1 cellular context compared by ENCODE assay signal in genomic region chr11:117179048-117179999, GRCh38.
TF ChIP-seq lines count a peak whose summit lies in the region.

No MANE protein-coding gene starts in this region.

TF ChIP-seq in HepG2, 621 proteins besides CTCF, POLR2A, EP300 and RAD21 (continues in another document):
- TF ChIP-seq, protein P1, sequence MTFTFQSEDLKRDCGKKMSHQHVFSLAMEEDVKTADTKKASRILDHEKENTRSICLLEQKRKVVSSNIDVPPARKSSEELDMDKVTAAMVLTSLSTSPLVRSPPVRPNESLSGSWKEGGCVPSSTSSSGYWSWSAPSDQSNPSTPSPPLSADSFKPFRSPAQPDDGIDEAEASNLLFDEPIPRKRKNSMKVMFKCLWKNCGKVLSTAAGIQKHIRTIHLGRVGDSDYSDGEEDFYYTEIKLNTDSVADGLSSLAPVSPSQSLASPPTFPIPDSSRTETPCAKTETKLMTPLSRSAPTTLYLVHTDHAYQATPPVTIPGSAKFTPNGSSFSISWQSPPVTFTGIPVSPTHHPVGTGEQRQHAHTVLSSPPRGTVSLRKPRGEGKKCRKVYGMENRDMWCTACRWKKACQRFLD (CRISPR knock-in tag; IDR thresholded peaks at IDR 0.05; ENCODE audit: borderline replicate concordance) = no peak
- TF ChIP-seq SP2 (CRISPR knock-in tag; IDR thresholded peaks at IDR 0.05) (no peak), BRD4 (CRISPR knock-in tag; IDR thresholded peaks at IDR 0.05) (no peak), ZFY (CRISPR knock-in tag; IDR thresholded peaks at IDR 0.05) (peak; percentile 34; the same call in 1 of the 2 replicates), ZFYVE20 (CRISPR knock-in tag; IDR thresholded peaks at IDR 0.05; ENCODE audit: borderline replicate concordance, low read depth) (no peak), REPIN1 (CRISPR knock-in tag; IDR thresholded peaks at IDR 0.05; ENCODE audit: borderline replicate concordance, low read depth) (no peak), ADNP (CRISPR knock-in tag; IDR thresholded peaks at IDR 0.05) (no peak), LCORL (IDR thresholded peaks at IDR 0.05) (no peak), LCORL (CRISPR knock-in tag; IDR thresholded peaks at IDR 0.05) (no peak), STAT5B (CRISPR knock-in tag; IDR thresholded peaks at IDR 0.05) (no peak), FOXK2 (IDR thresholded peaks at IDR 0.05) (no peak), ZBTB43 (CRISPR knock-in tag; conservative IDR thresholded peaks at IDR 0.05) (no peak), THAP9 (CRISPR knock-in tag; IDR thresholded peaks at IDR 0.05; ENCODE audit: borderline replicate concordance) (peak; percentile 12; the same call in 1 of the 2 replicates), ZFP82 (CRISPR knock-in tag; IDR thresholded peaks at IDR 0.05; ENCODE audit: borderline replicate concordance) (no peak), ZBTB46 (CRISPR knock-in tag; IDR thresholded peaks at IDR 0.05; ENCODE audit: borderline replicate concordance) (no peak), MAFG (CRISPR knock-in tag; IDR thresholded peaks at IDR 0.05) (no peak), PAF1 (CRISPR knock-in tag; IDR thresholded peaks at IDR 0.05) (no peak), ZNF451 (CRISPR knock-in tag; IDR thresholded peaks at IDR 0.05) (no peak), ZBTB4 (CRISPR knock-in tag; IDR thresholded peaks at IDR 0.05; ENCODE audit: borderline replicate concordance) (no peak), ZNF335 (CRISPR knock-in tag; IDR thresholded peaks at IDR 0.05) (no peak), ZNF879 (CRISPR knock-in tag; IDR thresholded peaks at IDR 0.05) (no peak), ZMYM2 (CRISPR knock-in tag; IDR thresholded peaks at IDR 0.05) (no peak), GFI1 (CRISPR knock-in tag; IDR thresholded peaks at IDR 0.05; ENCODE audit: borderline replicate concordance) (0 out of 2 replicates have a peak, but pooled peaks have one; percentile 11), ZC3H4 (CRISPR knock-in tag; IDR thresholded peaks at IDR 0.05; ENCODE audit: borderline replicate concordance) (no peak), RBM39 (IDR thresholded peaks at IDR 0.05; ENCODE audit: low read depth, low read length, poor library complexity, severe bottlenecking) (no peak), SRY (CRISPR knock-in tag; IDR thresholded peaks at IDR 0.05) (peak; percentile 30; the same call in 1 of the 2 replicates), HNRNPH1 (optimal IDR thresholded peaks at IDR 0.05; ENCODE audit: low read depth, low read length) (no peak), NAIF1 (CRISPR knock-in tag; IDR thresholded peaks at IDR 0.05; ENCODE audit: borderline replicate concordance) (0 out of 2 replicates have a peak, but pooled peaks have one; percentile 9), ATF7 (IDR thresholded peaks at IDR 0.05) (no peak), ATF7 (CRISPR knock-in tag; IDR thresholded peaks at IDR 0.05) (no peak), PRPF4 (IDR thresholded peaks at IDR 0.05; ENCODE audit: low read depth, low read length, poor library complexity, severe bottlenecking) (no peak), ZSCAN29 (CRISPR knock-in tag; conservative IDR thresholded peaks at IDR 0.05) (no peak), SRSF4 (IDR thresholded peaks at IDR 0.05; ENCODE audit: low read depth, low read length, poor library complexity, severe bottlenecking) (no peak), AKNA (CRISPR knock-in tag; IDR thresholded peaks at IDR 0.05; ENCODE audit: borderline replicate concordance) (no peak), HIVEP1 (CRISPR knock-in tag; IDR thresholded peaks at IDR 0.05) (no peak)
- TF ChIP-seq, protein P2, sequence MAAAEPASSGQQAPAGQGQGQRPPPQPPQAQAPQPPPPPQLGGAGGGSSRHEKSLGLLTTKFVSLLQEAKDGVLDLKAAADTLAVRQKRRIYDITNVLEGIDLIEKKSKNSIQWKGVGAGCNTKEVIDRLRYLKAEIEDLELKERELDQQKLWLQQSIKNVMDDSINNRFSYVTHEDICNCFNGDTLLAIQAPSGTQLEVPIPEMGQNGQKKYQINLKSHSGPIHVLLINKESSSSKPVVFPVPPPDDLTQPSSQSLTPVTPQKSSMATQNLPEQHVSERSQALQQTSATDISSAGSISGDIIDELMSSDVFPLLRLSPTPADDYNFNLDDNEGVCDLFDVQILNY (CRISPR knock-in tag; conservative IDR thresholded peaks at IDR 0.05) = no peak
- TF ChIP-seq, protein P3, sequence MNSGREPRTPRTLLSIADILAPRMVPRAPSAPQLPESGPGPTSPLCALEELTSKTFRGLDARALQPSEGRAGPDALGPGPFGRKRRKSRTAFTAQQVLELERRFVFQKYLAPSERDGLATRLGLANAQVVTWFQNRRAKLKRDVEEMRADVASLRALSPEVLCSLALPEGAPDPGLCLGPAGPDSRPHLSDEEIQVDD (CRISPR knock-in tag; IDR thresholded peaks at IDR 0.05; ENCODE audit: borderline replicate concordance) = no peak
- TF ChIP-seq, protein P4, sequence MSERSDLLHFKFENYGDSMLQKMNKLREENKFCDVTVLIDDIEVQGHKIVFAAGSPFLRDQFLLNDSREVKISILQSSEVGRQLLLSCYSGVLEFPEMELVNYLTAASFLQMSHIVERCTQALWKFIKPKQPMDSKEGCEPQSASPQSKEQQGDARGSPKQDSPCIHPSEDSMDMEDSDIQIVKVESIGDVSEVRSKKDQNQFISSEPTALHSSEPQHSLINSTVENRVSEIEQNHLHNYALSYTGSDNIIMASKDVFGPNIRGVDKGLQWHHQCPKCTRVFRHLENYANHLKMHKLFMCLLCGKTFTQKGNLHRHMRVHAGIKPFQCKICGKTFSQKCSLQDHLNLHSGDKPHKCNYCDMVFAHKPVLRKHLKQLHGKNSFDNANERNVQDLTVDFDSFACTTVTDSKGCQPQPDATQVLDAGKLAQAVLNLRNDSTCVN (CRISPR knock-in tag; IDR thresholded peaks at IDR 0.05; ENCODE audit: borderline replicate concordance) = no peak
- TF ChIP-seq, protein P5, sequence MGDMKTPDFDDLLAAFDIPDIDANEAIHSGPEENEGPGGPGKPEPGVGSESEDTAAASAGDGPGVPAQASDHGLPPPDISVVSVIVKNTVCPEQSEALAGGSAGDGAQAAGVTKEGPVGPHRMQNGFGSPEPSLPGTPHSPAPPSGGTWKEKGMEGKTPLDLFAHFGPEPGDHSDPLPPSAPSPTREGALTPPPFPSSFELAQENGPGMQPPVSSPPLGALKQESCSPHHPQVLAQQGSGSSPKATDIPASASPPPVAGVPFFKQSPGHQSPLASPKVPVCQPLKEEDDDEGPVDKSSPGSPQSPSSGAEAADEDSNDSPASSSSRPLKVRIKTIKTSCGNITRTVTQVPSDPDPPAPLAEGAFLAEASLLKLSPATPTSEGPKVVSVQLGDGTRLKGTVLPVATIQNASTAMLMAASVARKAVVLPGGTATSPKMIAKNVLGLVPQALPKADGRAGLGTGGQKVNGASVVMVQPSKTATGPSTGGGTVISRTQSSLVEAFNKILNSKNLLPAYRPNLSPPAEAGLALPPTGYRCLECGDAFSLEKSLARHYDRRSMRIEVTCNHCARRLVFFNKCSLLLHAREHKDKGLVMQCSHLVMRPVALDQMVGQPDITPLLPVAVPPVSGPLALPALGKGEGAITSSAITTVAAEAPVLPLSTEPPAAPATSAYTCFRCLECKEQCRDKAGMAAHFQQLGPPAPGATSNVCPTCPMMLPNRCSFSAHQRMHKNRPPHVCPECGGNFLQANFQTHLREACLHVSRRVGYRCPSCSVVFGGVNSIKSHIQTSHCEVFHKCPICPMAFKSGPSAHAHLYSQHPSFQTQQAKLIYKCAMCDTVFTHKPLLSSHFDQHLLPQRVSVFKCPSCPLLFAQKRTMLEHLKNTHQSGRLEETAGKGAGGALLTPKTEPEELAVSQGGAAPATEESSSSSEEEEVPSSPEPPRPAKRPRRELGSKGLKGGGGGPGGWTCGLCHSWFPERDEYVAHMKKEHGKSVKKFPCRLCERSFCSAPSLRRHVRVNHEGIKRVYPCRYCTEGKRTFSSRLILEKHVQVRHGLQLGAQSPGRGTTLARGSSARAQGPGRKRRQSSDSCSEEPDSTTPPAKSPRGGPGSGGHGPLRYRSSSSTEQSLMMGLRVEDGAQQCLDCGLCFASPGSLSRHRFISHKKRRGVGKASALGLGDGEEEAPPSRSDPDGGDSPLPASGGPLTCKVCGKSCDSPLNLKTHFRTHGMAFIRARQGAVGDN (CRISPR knock-in tag; IDR thresholded peaks at IDR 0.05) = peak; percentile 67
